ENCODE assay signal across 26 cellular contexts in genomic region chr2:191018048-191018447, GRCh38. TPM values are rescaled to one million over a fixed set of nuclear protein-coding genes. Genes with fewer than 3 reads are reported as not detected.
DNase-seq lines count a peak whose midpoint lies in the region; ATAC-seq, FAIRE-seq and TF ChIP-seq lines count a peak whose summit lies in the region.
"Had no signal": no experiment of that assay in that cellular context is flagged by ENCODE, and none has a peak within 500 bp of the region (broad histone marks: within the 10 kb centered on the region; RNA-seq: fewer than 3 reads in every experiment).

No MANE protein-coding gene starts in this region.

- H3K27ac ChIP-seq in CD8-positive, alpha-beta memory T cell (ENCODE audit: low read depth, low read length) = no peak overlapping the region
- peak overlapping the region in 1 of 4 donors; percentile 35 for H3K27ac ChIP-seq in pancreas
- H3K27ac ChIP-seq: KMS-11, thyroid gland, VCaP had no signal

- POLR2A ChIA-PET in CD8-positive, alpha-beta memory T cell (lab: Charles Lee) = no interaction called here
- POLR2A ChIA-PET in naive thymus-derived CD8-positive, alpha-beta T cell (lab: Charles Lee) = no interaction called here
- POLR2A ChIA-PET in Caco-2 (lab: Charles Lee) = no interaction called here

- no peaks in the 10 kb centered on the region for H3K27me3 Mint-ChIP-seq in activated T-cell treated with anti-CD3 and anti-CD28 coated beads, Interleukin-2, amount 50 U/mL, for 72 hours (ENCODE audit: low read depth)
- H3K27me3 Mint-ChIP-seq in activated T-cell treated with anti-CD3 and anti-CD28 coated beads, Interleukin-2, amount 50 U/mL, for 4 hours (ENCODE audit: low read depth) = no peaks in the 10 kb centered on the region
- no peaks in the 10 kb centered on the region for H3K27me3 Mint-ChIP-seq in CD8-positive, alpha-beta memory T cell
- H3K27me3 Mint-ChIP-seq in activated naive CD8-positive, alpha-beta T cell treated with anti-CD3 and anti-CD28 coated beads for 36 hours = no peaks in the 10 kb centered on the region
- peaks cover 0 to 2% (median 0%) of the 10 kb centered on the region in 5 donors for H3K27me3 Mint-ChIP-seq in naive thymus-derived CD8-positive, alpha-beta T cell
- H3K27me3 Mint-ChIP-seq in Caco-2 (ENCODE audit: insufficient read depth, unreplicated experiment) = no peaks in the 10 kb centered on the region
- H3K27me3 Mint-ChIP-seq: T-cell had no signal

- ATAC-seq in activated T-cell treated with anti-CD3 and anti-CD28 coated beads, Interleukin-2, amount 50 U/mL, for 72 hours (replicated peaks in 1 of 2) = no peak
- ATAC-seq in activated T-cell treated with anti-CD3 and anti-CD28 coated beads, Interleukin-2, amount 50 U/mL, for 4 hours = no peak
- ATAC-seq in naive thymus-derived CD8-positive, alpha-beta T cell = no peak
- ATAC-seq in pancreas (no peak), GM19023 (IDR thresholded peaks at IDR 0.05; ENCODE audit: unreplicated experiment) (no peak)
- ATAC-seq: T-cell had no signal

- DNase-seq in activated T-cell treated with anti-CD3 and anti-CD28 coated beads, Interleukin-2, amount 50 U/mL, for 72 hours = no peak
- no peak for DNase-seq in activated T-cell treated with anti-CD3 and anti-CD28 coated beads, Interleukin-2, amount 50 U/mL, for 4 hours
- DNase-seq in CD8-positive, alpha-beta memory T cell = no peak
- DNase-seq in activated naive CD8-positive, alpha-beta T cell treated with anti-CD3 and anti-CD28 coated beads for 36 hours = no peak
- DNase-seq in naive thymus-derived CD8-positive, alpha-beta T cell = no peak
- DNase-seq in pancreas (no peak), Caco-2 (no peak)
- DNase-seq: activated CD8-positive, alpha-beta memory T cell treated with anti-CD3 and anti-CD28 coated beads for 24 hours; anterior cingulate cortex; caudate nucleus; DMS79; foreskin melanocyte; mammary epithelial cell; MV-4-11; NCI-H1930; NCI-H345; NCI-H82; SIG-M5; T-cell; thyroid gland had no signal

- 73 to 81% methylated on average over 1 of the region's 1 CpG for WGBS in pancreas, 2 donors

- intact Hi-C loops in pancreas (cut with DNase I) (loop anchor here in 1 of 3 donors (10.0 kb wide), 1 partner anchor 163 kb away; no protein-coding TSS in a partner anchor), Caco-2 (cut with micrococcal nuclease; ENCODE audit: unreplicated experiment) (no loop called here)

- peaks cover 3% of the 10 kb centered on the region in 2 donors for H3K9me3 Mint-ChIP-seq in activated T-cell treated with anti-CD3 and anti-CD28 coated beads, Interleukin-2, amount 50 U/mL, for 72 hours
- H3K9me3 Mint-ChIP-seq in activated T-cell treated with anti-CD3 and anti-CD28 coated beads, Interleukin-2, amount 50 U/mL, for 4 hours = peaks cover 5% of the 10 kb centered on the region
- no peaks in the 10 kb centered on the region for H3K9me3 Mint-ChIP-seq in CD8-positive, alpha-beta memory T cell
- H3K9me3 Mint-ChIP-seq in activated naive CD8-positive, alpha-beta T cell treated with anti-CD3 and anti-CD28 coated beads for 36 hours = peaks cover 5% of the 10 kb centered on the region
- peaks cover 0 to 12% (median 0%) of the 10 kb centered on the region in 9 donors for H3K9me3 Mint-ChIP-seq in naive thymus-derived CD8-positive, alpha-beta T cell
- H3K9me3 Mint-ChIP-seq in Caco-2 (ENCODE audit: unreplicated experiment) = no peaks in the 10 kb centered on the region

- H3K27me3 ChIP-seq in CD8-positive, alpha-beta memory T cell (ENCODE audit: insufficient read depth, low read length, poor library complexity, severe bottlenecking) = no peaks in the 10 kb centered on the region
- no peaks in the 10 kb centered on the region for H3K27me3 ChIP-seq in pancreas
- no peaks in the 10 kb centered on the region for H3K27me3 ChIP-seq in Caco-2 (replicated peaks; ENCODE audit: control insufficient read depth, insufficient read depth, low read length)
- H3K27me3 ChIP-seq: thyroid gland had no signal

- H3K9me3 ChIP-seq in CD8-positive, alpha-beta memory T cell (ENCODE audit: low read length) = no peaks in the 10 kb centered on the region
- no peaks in the 10 kb centered on the region for H3K9me3 ChIP-seq in pancreas
- H3K9me3 ChIP-seq in Caco-2 = no peaks in the 10 kb centered on the region
- H3K9me3 ChIP-seq: thyroid gland had no signal

- H3K4me1 ChIP-seq in CD8-positive, alpha-beta memory T cell (ENCODE audit: insufficient read depth, low read length) = peaks cover 64% of the 10 kb centered on the region
- peaks cover under 1 to 23% (median 7%) of the 10 kb centered on the region in 3 donors for H3K4me1 ChIP-seq in pancreas
- peaks cover 25% of the 10 kb centered on the region for H3K4me1 ChIP-seq in Caco-2

- CTCF ChIA-PET in CD8-positive, alpha-beta memory T cell (lab: Charles Lee) = interaction anchor here (2.0 kb wide), 1 partner anchor 168 kb away, joined by 5 read pairs; no protein-coding TSS in a partner anchor
- CTCF ChIA-PET in Caco-2 (lab: Charles Lee) = no interaction called here

- H3K36me3 ChIP-seq in CD8-positive, alpha-beta memory T cell (ENCODE audit: insufficient read depth, low read length) = no peaks in the 10 kb centered on the region
- H3K36me3 ChIP-seq in pancreas = no peaks in the 10 kb centered on the region
- no peaks in the 10 kb centered on the region; the same call in 1 of the 2 replicates for H3K36me3 ChIP-seq in Caco-2 (ENCODE audit: control insufficient read depth, insufficient read depth, low read length)
- H3K36me3 ChIP-seq: thyroid gland had no signal

- H3K4me1 Mint-ChIP-seq in activated T-cell treated with anti-CD3 and anti-CD28 coated beads, Interleukin-2, amount 50 U/mL, for 72 hours (ENCODE audit: low read depth) = peaks cover 36% of the 10 kb centered on the region
- peaks cover 33% of the 10 kb centered on the region for H3K4me1 Mint-ChIP-seq in activated T-cell treated with anti-CD3 and anti-CD28 coated beads, Interleukin-2, amount 50 U/mL, for 4 hours (ENCODE audit: low read depth)
- H3K4me1 Mint-ChIP-seq in CD8-positive, alpha-beta memory T cell = peaks cover 20 to 31% (median 29%) of the 10 kb centered on the region in 3 donors
- H3K4me1 Mint-ChIP-seq in activated naive CD8-positive, alpha-beta T cell treated with anti-CD3 and anti-CD28 coated beads for 36 hours = peaks cover 21% of the 10 kb centered on the region
- H3K4me1 Mint-ChIP-seq in naive thymus-derived CD8-positive, alpha-beta T cell = peaks cover 10 to 29% (median 17%) of the 10 kb centered on the region in 4 donors
- H3K4me1 Mint-ChIP-seq in Caco-2 (ENCODE audit: low read depth, unreplicated experiment) = no peaks in the 10 kb centered on the region

- TF ChIP-seq CTCF in pancreas (IDR thresholded peaks at IDR 0.05) (no peak), Caco-2 (IDR thresholded peaks at IDR 0.05; ENCODE audit: insufficient read depth in 1 of 2, low read depth in 1 of 2, low read length in 1 of 2, severe bottlenecking in 1 of 2, unreplicated experiment in 1 of 2) (no peak)

- peaks cover 8 to 12% of the 10 kb centered on the region in 2 donors for H3K36me3 Mint-ChIP-seq in activated T-cell treated with anti-CD3 and anti-CD28 coated beads, Interleukin-2, amount 50 U/mL, for 72 hours (ENCODE audit: insufficient read depth in 2 of 2)
- H3K36me3 Mint-ChIP-seq in activated T-cell treated with anti-CD3 and anti-CD28 coated beads, Interleukin-2, amount 50 U/mL, for 4 hours (ENCODE audit: insufficient read depth) = no peaks in the 10 kb centered on the region
- peaks cover 0 to 4% (median 0%) of the 10 kb centered on the region in 3 donors for H3K36me3 Mint-ChIP-seq in CD8-positive, alpha-beta memory T cell
- H3K36me3 Mint-ChIP-seq in activated naive CD8-positive, alpha-beta T cell treated with anti-CD3 and anti-CD28 coated beads for 36 hours = peaks cover 18% of the 10 kb centered on the region
- H3K36me3 Mint-ChIP-seq in naive thymus-derived CD8-positive, alpha-beta T cell = peaks cover 0 to 2% (median 0%) of the 10 kb centered on the region in 3 donors
- H3K36me3 Mint-ChIP-seq in Caco-2 (ENCODE audit: insufficient read depth, unreplicated experiment) = peaks cover 6% of the 10 kb centered on the region
- H3K36me3 Mint-ChIP-seq: stimulated activated effector memory CD8-positive, alpha-beta T cell treated with anti-CD3 and anti-CD28 coated beads, Interleukin-12 subunit alpha, Interleukin-12 subunit beta, amount 100 ng/mL, for 72 hours; T-cell had no signal

- no peak for FAIRE-seq in pancreas (lab: Jason Lieb, UNC)
- FAIRE-seq: H54, keratinocyte had no signal

- peak overlapping the region in 1 of 2 donors; percentile 79 for H3K4me3 Mint-ChIP-seq in activated T-cell treated with anti-CD3 and anti-CD28 coated beads, Interleukin-2, amount 50 U/mL, for 72 hours
- no peak overlapping the region for H3K4me3 Mint-ChIP-seq in activated T-cell treated with anti-CD3 and anti-CD28 coated beads, Interleukin-2, amount 50 U/mL, for 4 hours
- H3K4me3 Mint-ChIP-seq in CD8-positive, alpha-beta memory T cell = peak overlapping the region in 5 of 7 donors; percentile 52 to 85 (median 79)
- H3K4me3 Mint-ChIP-seq in activated naive CD8-positive, alpha-beta T cell treated with anti-CD3 and anti-CD28 coated beads for 36 hours = no peak overlapping the region
- H3K4me3 Mint-ChIP-seq in naive thymus-derived CD8-positive, alpha-beta T cell = peak overlapping the region in 5 of 10 donors; percentile 52 to 72 (median 69)
- H3K4me3 Mint-ChIP-seq in Caco-2 (ENCODE audit: unreplicated experiment) = no peak overlapping the region
- H3K4me3 Mint-ChIP-seq: stimulated activated effector memory CD8-positive, alpha-beta T cell treated with anti-CD3 and anti-CD28 coated beads, Interleukin-12 subunit alpha, Interleukin-12 subunit beta, amount 100 ng/mL, for 72 hours had no signal

- BruUV-seq in Caco-2 (replicated peaks; lab: Mats Ljungman, UMichigan) = no TSS peak

- H3K4me3 ChIP-seq in CD8-positive, alpha-beta memory T cell (ENCODE audit: low read length) = peak overlapping the region; percentile 19
- H3K4me3 ChIP-seq in pancreas (no peak overlapping the region), Caco-2 (ENCODE audit: low read depth, low read length) (no peak overlapping the region)
- H3K4me3 ChIP-seq: thyroid gland had no signal

- peak overlapping the region; percentile 86 for H3K27ac Mint-ChIP-seq in activated T-cell treated with anti-CD3 and anti-CD28 coated beads, Interleukin-2, amount 50 U/mL, for 72 hours
- H3K27ac Mint-ChIP-seq in CD8-positive, alpha-beta memory T cell = peak overlapping the region in 5 of 8 donors; percentile 53 to 91 (median 76)
- H3K27ac Mint-ChIP-seq in activated naive CD8-positive, alpha-beta T cell treated with anti-CD3 and anti-CD28 coated beads for 36 hours = peak overlapping the region; percentile 88
- peak overlapping the region in 7 of 10 donors; percentile 11 to 91 (median 70) for H3K27ac Mint-ChIP-seq in naive thymus-derived CD8-positive, alpha-beta T cell
- no peak overlapping the region for H3K27ac Mint-ChIP-seq in Caco-2 (ENCODE audit: unreplicated experiment)
- H3K27ac Mint-ChIP-seq: stimulated activated effector memory CD8-positive, alpha-beta T cell treated with anti-CD3 and anti-CD28 coated beads, Interleukin-12 subunit alpha, Interleukin-12 subunit beta, amount 100 ng/mL, for 72 hours had no signal

RNA-seq across cellular contexts. Expression of gene STAT1, which starts 4.1 kb away (rescaled TPM):
- 100 to 1,000 TPM; 441 to 563 TPM for total RNA-seq in activated T-cell treated with anti-CD3 and anti-CD28 coated beads, Interleukin-2, amount 50 U/mL, for 72 hours
- 100 to 1,000 TPM; 222 to 278 (median 268) TPM for total RNA-seq in activated T-cell treated with anti-CD3 and anti-CD28 coated beads, Interleukin-2, amount 50 U/mL, for 4 hours
- total RNA-seq in CD8-positive, alpha-beta memory T cell = 100 to 1,000 TPM; 142 to 145 TPM
- polyA plus RNA-seq in CD8-positive, alpha-beta memory T cell = 173 TPM
- total RNA-seq in activated naive CD8-positive, alpha-beta T cell treated with anti-CD3 and anti-CD28 coated beads for 36 hours = 100 to 1,000 TPM; 383 to 389 TPM
- total RNA-seq in naive thymus-derived CD8-positive, alpha-beta T cell = 10 to 100 TPM; 62.8 to 74.9 TPM
- 100 to 1,000 TPM; 154 to 231 (median 217) TPM for polyA plus RNA-seq in naive thymus-derived CD8-positive, alpha-beta T cell
- 10 to 100 TPM; 16.5 to 51.8 (median 28.6) TPM for total RNA-seq in pancreas
- 10 to 100 TPM in 1 of 2 donors, 1 to 10 TPM in 1; 8.2 to 18.2 TPM for polyA plus RNA-seq in pancreas
- total RNA-seq in Caco-2 (2022) = 113 and 126 TPM in 2 replicates

Comparison
In these comparisons a context has a peak if more than half of its experiments do, and no peak if none do; other contexts are left out.
1. H3K4me3 Mint-ChIP-seq: peak in CD8-positive, alpha-beta memory T cell (5 of 7); none in activated T-cell treated with anti-CD3 and anti-CD28 coated beads, Interleukin-2, amount 50 U/mL, for 4 hours (single experiment), activated naive CD8-positive, alpha-beta T cell treated with anti-CD3 and anti-CD28 coated beads for 36 hours (single experiment) and Caco-2 (single experiment).